20 cellular contexts compared by ENCODE assay signal in the genomic region with DNA sequence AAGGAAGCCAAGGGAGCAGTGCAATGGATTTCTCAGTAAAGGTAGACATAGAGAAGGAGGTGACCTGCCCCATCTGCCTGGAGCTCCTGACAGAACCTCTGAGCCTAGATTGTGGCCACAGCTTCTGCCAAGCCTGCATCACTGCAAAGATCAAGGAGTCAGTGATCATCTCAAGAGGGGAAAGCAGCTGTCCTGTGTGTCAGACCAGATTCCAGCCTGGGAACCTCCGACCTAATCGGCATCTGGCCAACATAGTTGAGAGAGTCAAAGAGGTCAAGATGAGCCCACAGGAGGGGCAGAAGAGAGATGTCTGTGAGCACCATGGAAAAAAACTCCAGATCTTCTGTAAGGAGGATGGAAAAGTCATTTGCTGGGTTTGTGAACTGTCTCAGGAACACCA. TPM values are rescaled to one million over a fixed set of nuclear protein-coding genes. Genes with fewer than 3 reads are reported as not detected.
DNase-seq lines count a peak whose midpoint lies in the region; ATAC-seq, FAIRE-seq and TF ChIP-seq lines count a peak whose summit lies in the region.
"Had no signal": no experiment of that assay in that cellular context is flagged by ENCODE, and none has a peak within 500 bp of the region (broad histone marks: within the 10 kb centered on the region; RNA-seq: fewer than 3 reads in every experiment).

No MANE protein-coding gene starts in this region.

- no peak overlapping the region for H3K9ac ChIP-seq in IMR-90 (ENCODE audit: low read depth, low read length)
- H3K9ac ChIP-seq: BLaER1 had no signal

- H3K27me3 Mint-ChIP-seq in activated CD4-positive, alpha-beta T cell treated with anti-CD3 and anti-CD28 coated beads, Interleukin-2, amount 10 ng/mL, durations not matched to agents 24 days and 14 days = no peaks in the 10 kb centered on the region
- H3K27me3 Mint-ChIP-seq in central memory CD8-positive, alpha-beta T cell = no peaks in the 10 kb centered on the region
- H3K27me3 Mint-ChIP-seq in natural killer cell treated with Interleukin-12 subunit alpha and Interleukin-12 subunit beta and Interleukin-15 and Interleukin-18, amount 100 ng/mL, for 72 hours = no peaks in the 10 kb centered on the region

- H3K4ac ChIP-seq in IMR-90 (ENCODE audit: low read depth, low read length) = no peak overlapping the region

- TF ChIP-seq CTCF in IMR-90 (conservative IDR thresholded peaks at IDR 0.05; ENCODE audit: low read depth, low read length) = no peak

- H2BK120ac ChIP-seq in IMR-90 (ENCODE audit: low read depth, low read length) = no peak overlapping the region

- H4K5ac ChIP-seq in IMR-90 (ENCODE audit: low read depth, low read length) = no peak overlapping the region

- peak; percentile 54 for ATAC-seq in IMR-90 (ENCODE audit: low read depth)
- ATAC-seq in central memory CD8-positive, alpha-beta T cell (replicated peaks; ENCODE audit: extremely low read depth, poor library complexity, severe bottlenecking) = no peak
- ATAC-seq in natural killer cell treated with Interleukin-12 subunit alpha and Interleukin-12 subunit beta and Interleukin-15 and Interleukin-18, amount 100 ng/mL, for 72 hours = peak in 1 of 2 donors; percentile 34
- ATAC-seq in left colon = no peak
- ATAC-seq: esophagus mucosa, lower lobe of right lung had no signal

- H4K91ac ChIP-seq in IMR-90 (ENCODE audit: insufficient read depth, low read depth, low read length) = no peak overlapping the region

- no peaks in the 10 kb centered on the region for H3K9me3 ChIP-seq in IMR-90 (ENCODE audit: control insufficient read depth, insufficient read depth, low read length)
- H3K9me3 ChIP-seq: BLaER1, lower lobe of right lung, SJSA1 had no signal

- no peak overlapping the region for H2BK15ac ChIP-seq in IMR-90 (ENCODE audit: low read depth, low read length)

- TF ChIP-seq POLR2A in IMR-90 (IDR thresholded peaks at IDR 0.05; ENCODE audit: low read depth, low read length) = no peak

- no peak overlapping the region for H2AK9ac ChIP-seq in IMR-90 (replicated peaks; ENCODE audit: low read depth, low read length, poor library complexity)

- POLR2A ChIA-PET in IMR-90 (lab: Charles Lee; ENCODE audit: unreplicated experiment) = no interaction called here

- dilution Hi-C loops in IMR-90 (cut with HindIII; ENCODE audit: low sequenced_read_pairs, unreplicated experiment) = no loop called here

- peaks cover 2% of the 10 kb centered on the region; the same call in 1 of the 2 replicates for H3K4me1 ChIP-seq in IMR-90 (ENCODE audit: control insufficient read depth, insufficient read depth, low read length)

- no peak overlapping the region for H3K4me2 ChIP-seq in IMR-90 (ENCODE audit: low read depth, low read length)
- H3K4me2 ChIP-seq: BLaER1 had no signal

- H4K20me1 ChIP-seq in IMR-90 (ENCODE audit: insufficient read depth, low read length) = no peaks in the 10 kb centered on the region

- CTCF ChIA-PET in IMR-90 (lab: Yijun Ruan, JAX) = no interaction called here

- H3K4me3 ChIP-seq in IMR-90 (ENCODE audit: insufficient read depth, low read depth, low read length) = no peak overlapping the region
- H3K4me3 ChIP-seq: BLaER1, lower lobe of right lung, SJSA1 had no signal

- H3K79me1 ChIP-seq in IMR-90 (ENCODE audit: low read depth in 1 of 2, low read length in 2 of 2) = peaks cover 6 to 10% of the 10 kb centered on the region in 2 experiments

- H3K56ac ChIP-seq in IMR-90 (ENCODE audit: extremely low read depth, insufficient read depth, low read length) = no peak overlapping the region

- peak overlapping the region; percentile 46 for H3K27ac Mint-ChIP-seq in activated CD4-positive, alpha-beta T cell treated with anti-CD3 and anti-CD28 coated beads, Interleukin-2, amount 10 ng/mL, durations not matched to agents 24 days and 14 days
- peak overlapping the region; percentile 18 for H3K27ac Mint-ChIP-seq in central memory CD8-positive, alpha-beta T cell (ENCODE audit: low read depth)
- peak overlapping the region; percentile 58 to 72 for H3K27ac Mint-ChIP-seq in natural killer cell treated with Interleukin-12 subunit alpha and Interleukin-12 subunit beta and Interleukin-15 and Interleukin-18, amount 100 ng/mL, for 72 hours
- H3K27ac Mint-ChIP-seq: nephron had no signal

- intact Hi-C loops in activated CD4-positive, alpha-beta T cell treated with anti-CD3 and anti-CD28 coated beads, Interleukin-2, amount 10 ng/mL, durations not matched to agents 24 days and 14 days (cut with micrococcal nuclease) = no loop called here
- intact Hi-C loops in IMR-90 (cut with micrococcal nuclease) = no loop called here
- intact Hi-C loops in left colon (cut with DNase I, micrococcal nuclease) = no loop called here

- H3K4me3 Mint-ChIP-seq in activated CD4-positive, alpha-beta T cell treated with anti-CD3 and anti-CD28 coated beads, Interleukin-2, amount 10 ng/mL, durations not matched to agents 24 days and 14 days = no peak overlapping the region
- no peak overlapping the region for H3K4me3 Mint-ChIP-seq in central memory CD8-positive, alpha-beta T cell
- no peak overlapping the region for H3K4me3 Mint-ChIP-seq in natural killer cell treated with Interleukin-12 subunit alpha and Interleukin-12 subunit beta and Interleukin-15 and Interleukin-18, amount 100 ng/mL, for 72 hours
- H3K4me3 Mint-ChIP-seq: nephron had no signal

- in situ Hi-C loops in IMR-90 (cut with MboI; ENCODE audit: low sequenced_read_pairs) = loop anchor here (25.0 kb wide), 1 partner anchor 666 kb away; no protein-coding TSS in a partner anchor

- peaks cover 4% of the 10 kb centered on the region for H3K9me1 ChIP-seq in IMR-90 (ENCODE audit: insufficient read depth, low read length)

- H3K36me3 ChIP-seq in IMR-90 (ENCODE audit: control insufficient read depth, insufficient read depth, low read length) = peaks cover 22% of the 10 kb centered on the region

- H3K9me3 Mint-ChIP-seq in activated CD4-positive, alpha-beta T cell treated with anti-CD3 and anti-CD28 coated beads, Interleukin-2, amount 10 ng/mL, durations not matched to agents 24 days and 14 days = no peaks in the 10 kb centered on the region
- H3K9me3 Mint-ChIP-seq in central memory CD8-positive, alpha-beta T cell = no peaks in the 10 kb centered on the region
- no peaks in the 10 kb centered on the region for H3K9me3 Mint-ChIP-seq in natural killer cell treated with Interleukin-12 subunit alpha and Interleukin-12 subunit beta and Interleukin-15 and Interleukin-18, amount 100 ng/mL, for 72 hours
- H3K9me3 Mint-ChIP-seq: nephron had no signal

- no peak overlapping the region; the same call in 1 of the 2 replicates for H3K23ac ChIP-seq in IMR-90 (ENCODE audit: low read depth, low read length)

- peak; percentile 50 for DNase-seq in activated CD4-positive, alpha-beta T cell treated with anti-CD3 and anti-CD28 coated beads, Interleukin-2, amount 10 ng/mL, durations not matched to agents 24 days and 14 days
- DNase-seq in activated CD4-positive, alpha-beta T cell treated with anti-CD3 and anti-CD28 coated beads for 4 hours = no peak
- DNase-seq in IMR-90 (peak; percentile 7), urothelium cell line (ENCODE audit: low spot score) (no peak), MV-4-11 (lab: John Stamatoyannopoulos, UW) (no peak), left colon (no peak)
- no peak for DNase-seq in central memory CD8-positive, alpha-beta T cell (ENCODE audit: low spot score in 2 of 2)
- DNase-seq in natural killer cell treated with Interleukin-12 subunit alpha and Interleukin-12 subunit beta and Interleukin-15 and Interleukin-18, amount 100 ng/mL, for 72 hours (ENCODE audit: low spot score) = no peak
- DNase-seq: 8988T; activated CD8-positive, alpha-beta memory T cell treated with anti-CD3 and anti-CD28 coated beads, Interleukin-2, amount 50 U/mL, for 48 hours; lower lobe of right lung; NCI-H1417 had no signal

- H2BK5ac ChIP-seq in IMR-90 (ENCODE audit: low read depth, low read length, poor library complexity, severe bottlenecking) = no peak overlapping the region

- BruUV-seq in IMR-90 (replicated peaks; lab: Mats Ljungman, UMichigan) = no TSS peak

- WGBS in IMR-90 (ENCODE audit: extremely low coverage in 2 of 2, insufficient read length in 1 of 2), 2 experiments = 45% methylated on average over 2 of the region's 2 CpGs; no CpG with 5 or more reads in 1 of the 2 experiments

- TF ChIP-seq RAD21 in IMR-90 (IDR thresholded peaks at IDR 0.05; ENCODE audit: low read length) = no peak

- no peak overlapping the region for H2AFZ ChIP-seq in IMR-90 (replicated peaks; ENCODE audit: low read length, poor library complexity)

- H4K8ac ChIP-seq in IMR-90 (ENCODE audit: low read depth in 2 of 2, low read length in 2 of 2) = no peak overlapping the region

- no peak overlapping the region for H3K27ac ChIP-seq in IMR-90 (ENCODE audit: insufficient read depth, low read length)
- H3K27ac ChIP-seq: BLaER1, lower lobe of right lung, SJSA1 had no signal

- no peaks in the 10 kb centered on the region for H3K27me3 ChIP-seq in IMR-90 (ENCODE audit: control insufficient read depth, insufficient read depth, low read length)
- H3K27me3 ChIP-seq: BLaER1, SJSA1 had no signal

- no peak overlapping the region for H2BK20ac ChIP-seq in IMR-90 (ENCODE audit: low read depth, low read length)

- no peak overlapping the region for H3K14ac ChIP-seq in IMR-90 (replicated peaks; ENCODE audit: low read depth, low read length)

- no peak overlapping the region for H2AK5ac ChIP-seq in IMR-90 (ENCODE audit: low read depth, low read length)

- H3K4me1 Mint-ChIP-seq in activated CD4-positive, alpha-beta T cell treated with anti-CD3 and anti-CD28 coated beads, Interleukin-2, amount 10 ng/mL, durations not matched to agents 24 days and 14 days = peaks cover 46% of the 10 kb centered on the region
- H3K4me1 Mint-ChIP-seq in central memory CD8-positive, alpha-beta T cell = peaks cover 70% of the 10 kb centered on the region
- H3K4me1 Mint-ChIP-seq in natural killer cell treated with Interleukin-12 subunit alpha and Interleukin-12 subunit beta and Interleukin-15 and Interleukin-18, amount 100 ng/mL, for 72 hours (ENCODE audit: low read depth in 2 of 2) = peaks cover 43 to 45% of the 10 kb centered on the region in 2 donors
- H3K4me1 Mint-ChIP-seq: nephron had no signal

- H3K18ac ChIP-seq in IMR-90 (ENCODE audit: low read depth, low read length) = no peak overlapping the region

- H3K36me3 Mint-ChIP-seq in activated CD4-positive, alpha-beta T cell treated with anti-CD3 and anti-CD28 coated beads, Interleukin-2, amount 10 ng/mL, durations not matched to agents 24 days and 14 days (ENCODE audit: low read depth) = peaks cover 67% of the 10 kb centered on the region
- peaks cover 61% of the 10 kb centered on the region for H3K36me3 Mint-ChIP-seq in central memory CD8-positive, alpha-beta T cell (ENCODE audit: insufficient read depth)
- peaks cover 12% of the 10 kb centered on the region for H3K36me3 Mint-ChIP-seq in natural killer cell treated with Interleukin-12 subunit alpha and Interleukin-12 subunit beta and Interleukin-15 and Interleukin-18, amount 100 ng/mL, for 72 hours

- no peak for FAIRE-seq in urothelium cell line (lab: Jason Lieb, UNC)
- FAIRE-seq: bronchial epithelial cell had no signal

RNA-seq across cellular contexts. Expression of a gene that starts 6.6 kb away (rescaled TPM):
- 104 and 107 TPM in 2 replicates for total RNA-seq in activated CD4-positive, alpha-beta T cell treated with anti-CD3 and anti-CD28 coated beads, Interleukin-2, amount 10 ng/mL, durations not matched to agents 24 days and 14 days
- total RNA-seq in IMR-90 (2012; rRNA removed) (39.4 and 46.8 TPM in 2 replicates), left colon (10 to 100 TPM; 21.0 to 25.2 TPM)
- polyA plus RNA-seq in IMR-90 (2012; rRNA removed) = 30.4 and 43.6 TPM in 2 replicates
- 7.4 and 15.7 TPM in 2 replicates for polyA plus RNA-seq in IMR-90 (2012; cell fraction: cytosol; rRNA removed)
- 35.2 and 246 TPM in 2 replicates for polyA plus RNA-seq in IMR-90 (2012; cell fraction: nucleus; rRNA removed; ENCODE audit: low replicate concordance)
- total RNA-seq in natural killer cell treated with Interleukin-12 subunit alpha and Interleukin-12 subunit beta and Interleukin-15 and Interleukin-18, amount 100 ng/mL, for 72 hours = 100 to 1,000 TPM in 1 of 2 donors, 10 to 100 TPM in 1; 89.3 to 144 TPM

RNA-seq across cellular contexts. Expression of a gene that starts 11.3 kb away (rescaled TPM):
- total RNA-seq in activated CD4-positive, alpha-beta T cell treated with anti-CD3 and anti-CD28 coated beads, Interleukin-2, amount 10 ng/mL, durations not matched to agents 24 days and 14 days = 9.3 and 9.7 TPM in 2 replicates
- total RNA-seq in IMR-90 (2012; rRNA removed) (49.1 and 58.0 TPM in 2 replicates), left colon (10 to 100 TPM; 17.6 TPM)
- 26.3 and 32.6 TPM in 2 replicates for polyA plus RNA-seq in IMR-90 (2012; rRNA removed)
- 11.5 and 14.9 TPM in 2 replicates for polyA plus RNA-seq in IMR-90 (2012; cell fraction: cytosol; rRNA removed)
- polyA plus RNA-seq in IMR-90 (2012; cell fraction: nucleus; rRNA removed; ENCODE audit: low replicate concordance) = 10.8 and 29.4 TPM in 2 replicates
- 10 to 100 TPM; 12.4 to 16.4 TPM for total RNA-seq in natural killer cell treated with Interleukin-12 subunit alpha and Interleukin-12 subunit beta and Interleukin-15 and Interleukin-18, amount 100 ng/mL, for 72 hours

RNA-seq across cellular contexts. Expression of a gene that starts 40.0 kb away (rescaled TPM):
- 0.16 TPM in 1 of 2 replicates, not detected in the other for total RNA-seq in activated CD4-positive, alpha-beta T cell treated with anti-CD3 and anti-CD28 coated beads, Interleukin-2, amount 10 ng/mL, durations not matched to agents 24 days and 14 days
- total RNA-seq in IMR-90 (2012; rRNA removed) = not detected in 2 replicates
- polyA plus RNA-seq in IMR-90 (2012; rRNA removed) = not detected in 2 replicates
- polyA plus RNA-seq in IMR-90 (2012; cell fraction: cytosol; rRNA removed) = not detected in 2 replicates
- not detected in 2 replicates for polyA plus RNA-seq in IMR-90 (2012; cell fraction: nucleus; rRNA removed; ENCODE audit: low replicate concordance)
- total RNA-seq in natural killer cell treated with Interleukin-12 subunit alpha and Interleukin-12 subunit beta and Interleukin-15 and Interleukin-18, amount 100 ng/mL, for 72 hours = under 1 TPM in 1 of 2 donors, not detected in 1; 0.21 TPM
- total RNA-seq in left colon = not detected
- total RNA-seq: bronchial epithelial cell, esophagus mucosa, HT-29, lower lobe of right lung, SJSA1, skeletal muscle tissue had no signal

RNA-seq across cellular contexts. Expression of a gene that starts 57.8 kb away (rescaled TPM):
- 0.38 TPM in 1 of 2 replicates, not detected in the other for total RNA-seq in activated CD4-positive, alpha-beta T cell treated with anti-CD3 and anti-CD28 coated beads, Interleukin-2, amount 10 ng/mL, durations not matched to agents 24 days and 14 days
- not detected in 2 replicates for total RNA-seq in IMR-90 (2012; rRNA removed)
- not detected in 2 replicates for polyA plus RNA-seq in IMR-90 (2012; rRNA removed)
- polyA plus RNA-seq in IMR-90 (2012; cell fraction: cytosol; rRNA removed) = not detected in 2 replicates
- 0.10 TPM in 1 of 2 replicates, not detected in the other for polyA plus RNA-seq in IMR-90 (2012; cell fraction: nucleus; rRNA removed; ENCODE audit: low replicate concordance)
- under 1 TPM; 0.38 to 0.45 TPM for total RNA-seq in natural killer cell treated with Interleukin-12 subunit alpha and Interleukin-12 subunit beta and Interleukin-15 and Interleukin-18, amount 100 ng/mL, for 72 hours
- total RNA-seq in left colon = not detected
- total RNA-seq: bronchial epithelial cell, esophagus mucosa, HT-29, lower lobe of right lung, SJSA1, skeletal muscle tissue, subcutaneous adipose tissue had no signal

Comparison
In these comparisons a context has a peak if more than half of its experiments do, and no peak if none do; other contexts are left out.
1. DNase-seq: peak in activated CD4-positive, alpha-beta T cell treated with anti-CD3 and anti-CD28 coated beads, Interleukin-2, amount 10 ng/mL, durations not matched to agents 24 days and 14 days (single experiment) and IMR-90 (single experiment); none in activated CD4-positive, alpha-beta T cell treated with anti-CD3 and anti-CD28 coated beads for 4 hours (0 of 2), central memory CD8-positive, alpha-beta T cell (0 of 2), natural killer cell treated with Interleukin-12 subunit alpha and Interleukin-12 subunit beta and Interleukin-15 and Interleukin-18, amount 100 ng/mL, for 72 hours (single experiment), urothelium cell line (single experiment), MV-4-11 (single experiment) and left colon (0 of 2).
2. Peak in every context shown above with its lines, with median percentiles within 50 percentile points of each other: H3K27ac Mint-ChIP-seq.